ENCODE assay signal across 13 cellular contexts in genomic region chr9:132744881-132745761, GRCh38.
DNase-seq lines count a peak whose midpoint lies in the region; FAIRE-seq and TF ChIP-seq lines count a peak whose summit lies in the region.
"Had no signal": no experiment of that assay in that cellular context is flagged by ENCODE, and none has a peak within 500 bp of the region (broad histone marks: within the 10 kb centered on the region; RNA-seq: fewer than 3 reads in every experiment).

No MANE protein-coding gene starts in this region.

- H3K79me2 ChIP-seq in astrocyte (ENCODE audit: insufficient read depth, low read length): no peaks in the 10 kb centered on the region

- peaks cover 54% of the 10 kb centered on the region for H3K27me3 ChIP-seq in A673 (replicated peaks; ENCODE audit: insufficient read depth, low read depth, low read length, poor library complexity)
- H3K27me3 ChIP-seq in astrocyte (ENCODE audit: insufficient read depth, low read length): peaks cover 44% of the 10 kb centered on the region
- peaks cover 72% of the 10 kb centered on the region for H3K27me3 ChIP-seq in iPS-20b (ENCODE audit: insufficient read depth, low read length)

- intact Hi-C loops in A673 (cut with micrococcal nuclease; ENCODE audit: unreplicated experiment): no loop called here
- intact Hi-C loops in activated T-helper 2 cell treated with anti-CD3 and anti-CD28 coated beads, Interferon-gamma antibody, Interleukin-2, Interleukin-4, amounts not matched to agents 10 μg/mL and 5 μg/mL and 100 μg/mL, durations not matched to agents 14 hours and 24 hours and 36 hours (cut with micrococcal nuclease): no loop called here

- BruUV-seq in A673 (replicated peaks; lab: Mats Ljungman, UMichigan): no TSS peak

- no peak overlapping the region for H3K27ac Mint-ChIP-seq in astrocyte (ENCODE audit: unreplicated experiment)
- H3K27ac Mint-ChIP-seq in activated T-helper 2 cell treated with anti-CD3 and anti-CD28 coated beads, Interferon-gamma antibody, Interleukin-2, Interleukin-4, amounts not matched to agents 10 μg/mL and 5 μg/mL and 100 μg/mL, durations not matched to agents 14 hours and 24 hours and 36 hours: no peak overlapping the region

- H3K36me3 Mint-ChIP-seq in astrocyte (ENCODE audit: low read depth, unreplicated experiment): no peaks in the 10 kb centered on the region
- no peaks in the 10 kb centered on the region for H3K36me3 Mint-ChIP-seq in activated T-helper 2 cell treated with anti-CD3 and anti-CD28 coated beads, Interferon-gamma antibody, Interleukin-2, Interleukin-4, amounts not matched to agents 10 μg/mL and 5 μg/mL and 100 μg/mL, durations not matched to agents 14 hours and 24 hours and 36 hours (ENCODE audit: low read depth)

- DNase-seq in A673 (ENCODE audit: low spot score) (peak; percentile 42), astrocyte (ENCODE audit: low read depth) (no peak), middle frontal gyrus (ENCODE audit: extremely low spot score, low spot score) (no peak), GM19239 (ENCODE audit: insufficient read length, low spot score) (no peak), OCI-M2 (lab: John Stamatoyannopoulos, UW; ENCODE audit: unreplicated experiment) (no peak)
- no peak for DNase-seq in activated T-helper 2 cell treated with anti-CD3 and anti-CD28 coated beads, Interferon-gamma antibody, Interleukin-2, Interleukin-4, amounts not matched to agents 10 μg/mL and 5 μg/mL and 100 μg/mL, durations not matched to agents 14 hours and 24 hours and 36 hours (ENCODE audit: low spot score)
- DNase-seq: activated CD4-positive, alpha-beta T cell treated with anti-CD3 and anti-CD28 coated beads, Interleukin-2, amount 50 U/mL, for 48 hours; NCI-H187 treated with DMSO at 0.1 percent for 48 hours had no signal

- no peak for FAIRE-seq in astrocyte (lab: Jason Lieb, UNC)
- FAIRE-seq in GM19239 (lab: Jason Lieb, UNC): no peak
- FAIRE-seq: kidney had no signal

- H3K9me3 Mint-ChIP-seq in astrocyte (ENCODE audit: unreplicated experiment): no peaks in the 10 kb centered on the region
- no peaks in the 10 kb centered on the region for H3K9me3 Mint-ChIP-seq in activated T-helper 2 cell treated with anti-CD3 and anti-CD28 coated beads, Interferon-gamma antibody, Interleukin-2, Interleukin-4, amounts not matched to agents 10 μg/mL and 5 μg/mL and 100 μg/mL, durations not matched to agents 14 hours and 24 hours and 36 hours

- no peaks in the 10 kb centered on the region for H4K20me1 ChIP-seq in astrocyte (ENCODE audit: insufficient read depth, low read length)
- H4K20me1 ChIP-seq: BLaER1 treated with 17β-estradiol and CSF1 and Interleukin-3, amounts not matched to agents 10 nM and 100 nM had no signal

- H3K4me3 Mint-ChIP-seq in astrocyte (ENCODE audit: unreplicated experiment): peak overlapping the region; percentile 1
- H3K4me3 Mint-ChIP-seq in activated T-helper 2 cell treated with anti-CD3 and anti-CD28 coated beads, Interferon-gamma antibody, Interleukin-2, Interleukin-4, amounts not matched to agents 10 μg/mL and 5 μg/mL and 100 μg/mL, durations not matched to agents 14 hours and 24 hours and 36 hours (ENCODE audit: low read depth): no peak overlapping the region

- TF ChIP-seq CTCF in A673 (conservative IDR thresholded peaks at IDR 0.05; ENCODE audit: low read depth, low read length): no peak
- no peak for TF ChIP-seq CTCF in HEK293 (tag by site-specific recombination; IDR thresholded peaks at IDR 0.05)
- TF ChIP-seq CTCF in astrocyte (IDR thresholded peaks at IDR 0.05; ENCODE audit: insufficient read depth, low read depth, low read length): no peak

- H3K9me3 ChIP-seq in A673 (ENCODE audit: low read depth, low read length, poor library complexity, severe bottlenecking) (no peaks in the 10 kb centered on the region), HEK293 (ENCODE audit: control insufficient read depth, insufficient read depth, low read depth, low read length) (no peaks in the 10 kb centered on the region), astrocyte (ENCODE audit: insufficient read depth, low read depth, low read length) (no peaks in the 10 kb centered on the region), iPS-20b (ENCODE audit: insufficient read depth, low read depth, low read length) (no peaks in the 10 kb centered on the region)
- H3K9me3 ChIP-seq: BLaER1 treated with 17β-estradiol and CSF1 and Interleukin-3, amounts not matched to agents 10 nM and 100 nM; prostate gland had no signal

- H3K27me3 Mint-ChIP-seq in astrocyte (ENCODE audit: low read depth, unreplicated experiment): peaks cover 69% of the 10 kb centered on the region
- peaks cover 40% of the 10 kb centered on the region for H3K27me3 Mint-ChIP-seq in activated T-helper 2 cell treated with anti-CD3 and anti-CD28 coated beads, Interferon-gamma antibody, Interleukin-2, Interleukin-4, amounts not matched to agents 10 μg/mL and 5 μg/mL and 100 μg/mL, durations not matched to agents 14 hours and 24 hours and 36 hours (ENCODE audit: low read depth)

- H3K4me1 Mint-ChIP-seq in astrocyte (ENCODE audit: low read depth, unreplicated experiment): peaks cover 12% of the 10 kb centered on the region
- peaks cover 3% of the 10 kb centered on the region for H3K4me1 Mint-ChIP-seq in activated T-helper 2 cell treated with anti-CD3 and anti-CD28 coated beads, Interferon-gamma antibody, Interleukin-2, Interleukin-4, amounts not matched to agents 10 μg/mL and 5 μg/mL and 100 μg/mL, durations not matched to agents 14 hours and 24 hours and 36 hours (ENCODE audit: low read depth)

- H3K27ac ChIP-seq in A673 (ENCODE audit: low read depth, low read length, poor library complexity, severe bottlenecking) (no peak overlapping the region), HEK293 (ENCODE audit: extremely low read depth, low read depth, low read length) (no peak overlapping the region; the same call in 1 of the 2 replicates), astrocyte (ENCODE audit: low read depth, low read length) (no peak overlapping the region), iPS-20b (ENCODE audit: low read length) (no peak overlapping the region)
- H3K27ac ChIP-seq: BLaER1 treated with 17β-estradiol and CSF1 and Interleukin-3, amounts not matched to agents 10 nM and 100 nM; prostate gland had no signal

- CTCF ChIA-PET in A673 (lab: Charles Lee): no interaction called here
- CTCF ChIA-PET in HEK293 (lab: Yijun Ruan, JAX): no interaction called here

- POLR2A ChIA-PET in A673 (lab: Charles Lee; ENCODE audit: low non-redundant PET) (no interaction called here), HEK293 (lab: Yijun Ruan, JAX) (no interaction called here)

- no peaks in the 10 kb centered on the region for H3K36me3 ChIP-seq in A673 (ENCODE audit: insufficient read depth, low read length, poor library complexity, severe bottlenecking)
- no peaks in the 10 kb centered on the region for H3K36me3 ChIP-seq in HEK293 (ENCODE audit: control insufficient read depth in 2 of 2, insufficient read depth in 1 of 2, low read length in 2 of 2)
- no peaks in the 10 kb centered on the region for H3K36me3 ChIP-seq in astrocyte (ENCODE audit: insufficient read depth, low read length)
- no peaks in the 10 kb centered on the region for H3K36me3 ChIP-seq in iPS-20b (ENCODE audit: insufficient read depth, low read depth, low read length)
- H3K36me3 ChIP-seq: BLaER1 treated with 17β-estradiol and CSF1 and Interleukin-3, amounts not matched to agents 10 nM and 100 nM; prostate gland had no signal

- H3K4me3 ChIP-seq in A673 (ENCODE audit: low read depth, low read length, poor library complexity, severe bottlenecking): peak overlapping the region; percentile 28
- H3K4me3 ChIP-seq in HEK293 (ENCODE audit: low read depth, low read length): no peak overlapping the region
- no peak overlapping the region for H3K4me3 ChIP-seq in astrocyte (ENCODE audit: insufficient read depth, low read depth, low read length)
- peak overlapping the region; percentile 55 for H3K4me3 ChIP-seq in iPS-20b (ENCODE audit: low read length)
- H3K4me3 ChIP-seq: BLaER1 treated with 17β-estradiol and CSF1 and Interleukin-3, amounts not matched to agents 10 nM and 100 nM; prostate gland had no signal

- H3K4me1 ChIP-seq in A673 (ENCODE audit: insufficient read depth, low read length, poor library complexity, severe bottlenecking) (peaks cover 22% of the 10 kb centered on the region), HEK293 (ENCODE audit: control insufficient read depth, insufficient read depth, low read length) (peaks cover 21% of the 10 kb centered on the region; the same call in 1 of the 2 replicates), astrocyte (ENCODE audit: insufficient read depth, low read length) (no peaks in the 10 kb centered on the region), iPS-20b (ENCODE audit: insufficient read depth, low read length) (peaks cover 16% of the 10 kb centered on the region)
- H3K4me1 ChIP-seq: prostate gland had no signal

- H3K4me2 ChIP-seq in astrocyte (ENCODE audit: low read length): peak overlapping the region; percentile 34
- H3K4me2 ChIP-seq: BLaER1 treated with 17β-estradiol and CSF1 and Interleukin-3, amounts not matched to agents 10 nM and 100 nM had no signal

- H2AFZ ChIP-seq in astrocyte (ENCODE audit: low read depth, low read length): no peak overlapping the region

- no peak overlapping the region for H3K9ac ChIP-seq in astrocyte (ENCODE audit: low read length)
- no peak overlapping the region for H3K9ac ChIP-seq in iPS-20b (ENCODE audit: low read depth, low read length)
- H3K9ac ChIP-seq: BLaER1 treated with 17β-estradiol and CSF1 and Interleukin-3, amounts not matched to agents 10 nM and 100 nM had no signal

TF ChIP-seq in HEK293, 187 proteins besides CTCF, POLR2A, EP300 and RAD21 (continues in another document):
- TF ChIP-seq ZNF843 (tag by site-specific recombination; IDR thresholded peaks at IDR 0.05) (peak; percentile 95), ZNF266 (tag by site-specific recombination; IDR thresholded peaks at IDR 0.05; ENCODE audit: low read depth) (no peak), MZF1 (tag by site-specific recombination; IDR thresholded peaks at IDR 0.05; ENCODE audit: borderline replicate concordance) (0 out of 2 replicates have a peak, but pooled peaks have one; percentile 36), ZNF211 (tag by site-specific recombination; IDR thresholded peaks at IDR 0.05; ENCODE audit: low read depth) (no peak), ZSCAN30 (tag by site-specific recombination; IDR thresholded peaks at IDR 0.05) (peak; percentile 74), SALL2 (tag by site-specific recombination; IDR thresholded peaks at IDR 0.05; ENCODE audit: borderline replicate concordance) (no peak), ZNF571 (tag by site-specific recombination; IDR thresholded peaks at IDR 0.05) (no peak)
- TF ChIP-seq, protein P1, sequence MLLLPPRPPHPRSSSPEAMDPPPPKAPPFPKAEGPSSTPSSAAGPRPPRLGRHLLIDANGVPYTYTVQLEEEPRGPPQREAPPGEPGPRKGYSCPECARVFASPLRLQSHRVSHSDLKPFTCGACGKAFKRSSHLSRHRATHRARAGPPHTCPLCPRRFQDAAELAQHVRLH (tag by site-specific recombination; IDR thresholded peaks at IDR 0.05): 0 out of 2 replicates have a peak, but pooled peaks have one; percentile 10

Comparison
In these comparisons a context has a peak if more than half of its experiments do, and no peak if none do; other contexts are left out.
1. H3K4me3 ChIP-seq: peak in A673 (single experiment) and iPS-20b (single experiment); none in HEK293 (single experiment) and astrocyte (single experiment).